8 cellular contexts compared by ENCODE assay signal in the genomic region with DNA sequence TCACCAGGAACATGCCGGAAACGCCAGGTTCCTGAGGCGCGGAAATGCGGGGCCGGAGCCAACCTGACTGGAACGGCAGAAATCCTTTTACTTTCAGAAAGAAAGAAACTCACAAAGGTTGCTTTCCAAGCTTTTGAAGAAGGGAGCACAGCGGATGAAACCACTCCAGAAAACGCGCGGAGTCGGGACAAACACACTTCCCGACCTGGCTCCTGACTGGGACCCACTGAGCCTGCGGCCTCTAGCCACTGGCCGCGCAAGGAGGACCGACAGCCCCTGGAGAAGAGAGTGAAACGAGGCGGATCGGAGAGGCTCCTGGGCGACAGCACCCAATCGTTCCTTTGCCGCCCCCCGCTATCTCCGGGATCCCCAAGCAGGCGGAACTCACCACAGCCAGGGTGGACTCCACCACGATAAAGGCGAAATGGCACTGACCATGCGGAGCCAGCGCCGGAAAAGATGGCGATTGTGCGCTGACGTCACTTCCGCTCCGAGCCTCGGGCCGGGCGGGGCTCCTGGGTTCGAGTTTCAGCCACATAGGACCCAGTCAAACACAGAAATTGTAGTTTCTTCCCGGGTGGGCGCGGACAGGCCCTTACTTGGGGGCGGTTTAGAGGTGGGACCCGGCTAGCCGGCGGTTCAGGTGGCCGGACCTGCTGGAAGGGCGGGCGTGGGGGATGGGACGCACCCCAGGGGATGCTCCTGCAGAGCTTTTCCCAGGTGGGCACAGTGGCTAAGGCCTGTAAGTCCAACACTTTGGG. TPM values are rescaled to one million over a fixed set of nuclear protein-coding genes. Genes with fewer than 3 reads are reported as not detected.
DNase-seq lines count a peak whose midpoint lies in the region; ATAC-seq and TF ChIP-seq lines count a peak whose summit lies in the region.

A gene (minus strand): TSS at position 432 of the 761 bp plus-strand sequence. CDS start 16,407 bp downstream, outside the sequence.

- WGBS in ectodermal cell, 2 experiments, result 0 to 1% methylated on average over 51 of the region's 51 CpGs

- ATAC-seq in HG03558 (IDR thresholded peaks at IDR 0.05; ENCODE audit: extremely low read depth, unreplicated experiment), result peak; percentile 52
- peak; percentile 82 for ATAC-seq in activated CD8-positive, alpha-beta T cell treated with anti-CD3 and anti-CD28 coated beads, Interleukin-2, amount 10 ng/mL, durations not matched to agents 7 days and 5 days
- peak; percentile 96 to 98 for ATAC-seq in lower lobe of right lung

- peak within 1 kb of the TSS; percentile 98 for H3K27ac Mint-ChIP-seq in activated CD8-positive, alpha-beta T cell treated with anti-CD3 and anti-CD28 coated beads, Interleukin-2, amount 10 ng/mL, durations not matched to agents 7 days and 5 days

- H3K4me3 ChIP-seq in BJ (ENCODE audit: low read depth, low read length), result peak within 1 kb of the TSS; percentile 75
- peak within 1 kb of the TSS; percentile 100 for H3K4me3 ChIP-seq in ectodermal cell (ENCODE audit: insufficient read depth, low read depth, low read length)
- H3K4me3 ChIP-seq in lower lobe of right lung, result peak within 1 kb of the TSS; percentile 89

- no peak for TF ChIP-seq CTCF in BJ (IDR thresholded peaks at IDR 0.05; ENCODE audit: insufficient read depth, low read depth, low read length)
- no peak for TF ChIP-seq CTCF in lower lobe of right lung (IDR thresholded peaks at IDR 0.05)

- intact Hi-C loops in lower lobe of right lung (cut with DNase I), result no loop called here

- H3K36me3 ChIP-seq in BJ (ENCODE audit: control insufficient read depth, insufficient read depth, low read length), result peaks cover under 1% of the 10 kb centered on the region
- peaks cover 25% of the 10 kb centered on the region for H3K36me3 ChIP-seq in ectodermal cell (ENCODE audit: control insufficient read depth, insufficient read depth, low read length)
- peaks cover 1% of the 10 kb centered on the region for H3K36me3 ChIP-seq in lower lobe of right lung

- peak within 1 kb of the TSS; percentile 92 for H3K4me3 Mint-ChIP-seq in activated CD8-positive, alpha-beta T cell treated with anti-CD3 and anti-CD28 coated beads, Interleukin-2, amount 10 ng/mL, durations not matched to agents 7 days and 5 days

- H3K9me3 Mint-ChIP-seq in activated CD8-positive, alpha-beta T cell treated with anti-CD3 and anti-CD28 coated beads, Interleukin-2, amount 10 ng/mL, durations not matched to agents 7 days and 5 days (ENCODE audit: insufficient read depth), result peaks cover 17% of the 10 kb centered on the region

- CTCF ChIA-PET in BJ (lab: Yijun Ruan, JAX), result interaction anchor here (0.6 to 1.4 kb wide), 4 partner anchors 16 to 206 kb away, joined by 3 to 7 read pairs (median 3); no protein-coding TSS in a partner anchor
- CTCF ChIA-PET in activated CD8-positive, alpha-beta T cell treated with anti-CD3 and anti-CD28 coated beads, Interleukin-2, amount 10 ng/mL, durations not matched to agents 7 days and 5 days (lab: Charles Lee), result interaction anchor here (0.7 to 1.4 kb wide), 4 partner anchors 21 to 450 kb away, joined by 3 to 5 read pairs (median 3); a partner anchor contains a TSS

- H3K27me3 Mint-ChIP-seq in activated CD8-positive, alpha-beta T cell treated with anti-CD3 and anti-CD28 coated beads, Interleukin-2, amount 10 ng/mL, durations not matched to agents 7 days and 5 days (ENCODE audit: low read depth), result peaks cover 6% of the 10 kb centered on the region

- POLR2A ChIA-PET in BJ (lab: Charles Lee), result no interaction called here
- POLR2A ChIA-PET in activated CD8-positive, alpha-beta T cell treated with anti-CD3 and anti-CD28 coated beads, Interleukin-2, amount 10 ng/mL, durations not matched to agents 7 days and 5 days (lab: Charles Lee), result interaction anchor here (0.7 to 1.6 kb wide), 8 partner anchors 150 to 518 kb away, joined by 3 to 5 read pairs (median 3); a partner anchor contains a TSS

- H3K27ac ChIP-seq in ectodermal cell (ENCODE audit: insufficient read depth, low read depth, low read length, poor library complexity, severe bottlenecking) (peak within 1 kb of the TSS; percentile 65), lower lobe of right lung (peak within 1 kb of the TSS; percentile 92)

- H3K4me1 ChIP-seq in ectodermal cell (ENCODE audit: control insufficient read depth, insufficient read depth, low read length), result no peaks in the 10 kb centered on the region
- peaks cover 15% of the 10 kb centered on the region for H3K4me1 ChIP-seq in lower lobe of right lung

- no peak for DNase-seq in BJ (ENCODE audit: low read depth)
- peak; percentile 56 for DNase-seq in GM19240 (ENCODE audit: insufficient read length, low spot score)
- peak; percentile 86 for DNase-seq in NCI-H82 (lab: John Stamatoyannopoulos, UW)
- peak; percentile 88 for DNase-seq in activated CD8-positive, alpha-beta T cell treated with anti-CD3 and anti-CD28 coated beads, Interleukin-2, amount 10 ng/mL, durations not matched to agents 7 days and 5 days
- DNase-seq in lower lobe of right lung, result peak; percentile 91
- DNase-seq in stimulated activated CD4-positive, alpha-beta T cell treated with anti-CD3 and anti-CD28 coated beads, TNF-alpha, amount 100 ng/mL, for 24 hours (ENCODE audit: low read depth in 3 of 3), result peak; percentile 71 to 82 (median 73)

- no peaks in the 10 kb centered on the region for H3K27me3 ChIP-seq in BJ (ENCODE audit: control insufficient read depth, insufficient read depth, low read length)
- no peaks in the 10 kb centered on the region for H3K27me3 ChIP-seq in ectodermal cell (ENCODE audit: control insufficient read depth, insufficient read depth, low read length, poor library complexity, severe bottlenecking)
- H3K27me3 ChIP-seq in lower lobe of right lung (ENCODE audit: low read depth), result no peaks in the 10 kb centered on the region

- H3K36me3 Mint-ChIP-seq in activated CD8-positive, alpha-beta T cell treated with anti-CD3 and anti-CD28 coated beads, Interleukin-2, amount 10 ng/mL, durations not matched to agents 7 days and 5 days (ENCODE audit: low read depth), result peaks cover 40% of the 10 kb centered on the region

- peaks cover 24% of the 10 kb centered on the region for H3K4me1 Mint-ChIP-seq in activated CD8-positive, alpha-beta T cell treated with anti-CD3 and anti-CD28 coated beads, Interleukin-2, amount 10 ng/mL, durations not matched to agents 7 days and 5 days (ENCODE audit: low read depth)

- H3K9me3 ChIP-seq in ectodermal cell (ENCODE audit: control insufficient read depth, low read length) (peaks cover 3% of the 10 kb centered on the region), lower lobe of right lung (peaks cover 17% of the 10 kb centered on the region)

RNA-seq across cellular contexts. Expression of the gene that starts here (rescaled TPM):
- 1.7 and 4.5 TPM in 2 replicates for polyA plus RNA-seq in BJ (2011; rRNA removed)
- polyA minus RNA-seq in BJ (2011; rRNA and poly(A)+ RNA removed), result 10.5 and 13.5 TPM in 2 replicates
- total RNA-seq in activated CD8-positive, alpha-beta T cell treated with anti-CD3 and anti-CD28 coated beads, Interleukin-2, amount 10 ng/mL, durations not matched to agents 7 days and 5 days, result 10 to 100 TPM; 51.3 to 55.2 TPM
- polyA plus RNA-seq in ectodermal cell (2013, experiment 1 of 4), result 75.5 TPM
- polyA plus RNA-seq in ectodermal cell (2013, experiment 2 of 4), result 78.3 TPM
- polyA plus RNA-seq in ectodermal cell (2013, experiment 3 of 4), result 44.7 TPM
- 46.1 TPM for polyA plus RNA-seq in ectodermal cell (2013, experiment 4 of 4)
- 23.2 TPM for total RNA-seq in lower lobe of right lung
